15 cellular contexts compared by ENCODE assay signal in genomic region chr7:21966271-21966670, GRCh38.
DNase-seq lines count a peak whose midpoint lies in the region; ATAC-seq and FAIRE-seq lines count a peak whose summit lies in the region.
"Had no signal": no experiment of that assay in that cellular context is flagged by ENCODE, and none has a peak within 500 bp of the region (broad histone marks: within the 10 kb centered on the region; RNA-seq: fewer than 3 reads in every experiment).

No MANE protein-coding gene starts in this region.

- H3K36me3 Mint-ChIP-seq in effector memory CD8-positive, alpha-beta T cell (ENCODE audit: insufficient read depth) = no peaks in the 10 kb centered on the region

- FAIRE-seq in RCC 7860 (lab: Jason Lieb, UNC) = no peak

- peak; percentile 95 for ATAC-seq in GM18867 (IDR thresholded peaks at IDR 0.05; ENCODE audit: unreplicated experiment)
- ATAC-seq in GM21576 (IDR thresholded peaks at IDR 0.05; ENCODE audit: unreplicated experiment) = peak; percentile 90
- peak; percentile 80 for ATAC-seq in HG03135 (IDR thresholded peaks at IDR 0.05; ENCODE audit: unreplicated experiment)
- peak; percentile 36 for ATAC-seq in effector memory CD8-positive, alpha-beta T cell (replicated peaks)
- ATAC-seq: HCT116 had no signal

- no peak overlapping the region for H3K4me3 Mint-ChIP-seq in effector memory CD8-positive, alpha-beta T cell

- H3K27ac ChIP-seq in caudate nucleus (ENCODE audit: low read depth, low read length) = no peak overlapping the region
- H3K27ac ChIP-seq: colonic mucosa had no signal

- no peaks in the 10 kb centered on the region for H3K9me3 Mint-ChIP-seq in effector memory CD8-positive, alpha-beta T cell

- H3K27ac Mint-ChIP-seq in effector memory CD8-positive, alpha-beta T cell = no peak overlapping the region

- no peak for DNase-seq in effector memory CD8-positive, alpha-beta T cell
- no peak for DNase-seq in T-helper 9 cell
- DNase-seq in caudate nucleus (lab: John Stamatoyannopoulos, UW) = no peak
- DNase-seq in iPS-NIHi11 (ENCODE audit: low spot score) = no peak
- DNase-seq in RCC 7860 (ENCODE audit: low spot score) = no peak
- DNase-seq: activated CD4-positive, CD25-positive, alpha-beta regulatory T cell; colonic mucosa; DMS79 treated with DMSO at 0.1 percent for 48 hours; glutamatergic neuron; mammary epithelial cell; NCI-H1092 treated with DMSO at 0.1 percent for 48 hours had no signal

- H3K4me1 Mint-ChIP-seq in effector memory CD8-positive, alpha-beta T cell (ENCODE audit: low read depth in 2 of 2) = peaks cover 4 to 5% of the 10 kb centered on the region in 2 donors

- H3K27me3 Mint-ChIP-seq in effector memory CD8-positive, alpha-beta T cell = peaks cover 12 to 25% of the 10 kb centered on the region in 2 donors

Comparison
In these comparisons a context has a peak if more than half of its experiments do, and no peak if none do; other contexts are left out.
1. ATAC-seq: peak in every context shown above with its lines; median percentile 95 in GM18867; 90 in GM21576; 80 in HG03135; 36 in effector memory CD8-positive, alpha-beta T cell.